ENCODE assay signal across 17 cellular contexts in genomic region chr1:195345149-195345548, GRCh38.
A peak's percentile ranks its signal among the peaks of the same experiment; 100 is the strongest.
DNase-seq lines count a peak whose midpoint lies in the region; ATAC-seq and TF ChIP-seq lines count a peak whose summit lies in the region.
"Had no signal": no experiment of that assay in that cellular context is flagged by ENCODE, and none has a peak within 500 bp of the region (broad histone marks: within the 10 kb centered on the region; RNA-seq: fewer than 3 reads in every experiment).

No MANE protein-coding gene starts in this region.

- H2BK120ac ChIP-seq in mesendoderm (ENCODE audit: low read depth, low read length) = no peak overlapping the region

- H3K4me1 ChIP-seq in foreskin keratinocyte (no peaks in the 10 kb centered on the region), mesendoderm (ENCODE audit: control insufficient read depth, low read depth, low read length) (no peaks in the 10 kb centered on the region)

- WGBS in mesendoderm (ENCODE audit: extremely low coverage, insufficient coverage, low lambda C conversion rate) = no CpG with 5 or more reads among the region's 8 CpGs

- H3K4me3 Mint-ChIP-seq in natural killer cell = no peak overlapping the region
- H3K4me3 Mint-ChIP-seq: nephron; stimulated activated naive CD8-positive, alpha-beta T cell treated with anti-CD3 and anti-CD28 coated beads, Interleukin-15, Interleukin-2, amounts not matched to agents 100 ng/mL and 50 ng/mL, for 24 hours; T-helper 1 cell treated with Interleukin-12 subunit alpha and Interleukin-12 subunit beta and Interleukin-4 antibody, amounts not matched to agents 30 μg/mL and 1 μg/mL, for 36 hours had no signal

- no peaks in the 10 kb centered on the region for H3K79me1 ChIP-seq in mesendoderm (ENCODE audit: low read length)

- H3K36me3 Mint-ChIP-seq in natural killer cell = no peaks in the 10 kb centered on the region

- H3K4ac ChIP-seq in mesendoderm (ENCODE audit: low read depth, low read length) = no peak overlapping the region

- no peak overlapping the region for H3K23ac ChIP-seq in mesendoderm (ENCODE audit: low read length)

- no peak overlapping the region for H4K5ac ChIP-seq in mesendoderm (ENCODE audit: low read length)

- H3K9ac ChIP-seq in mesendoderm (ENCODE audit: low read length) = no peak overlapping the region

- no peak for ATAC-seq in foreskin keratinocyte
- no peak for ATAC-seq in natural killer cell
- no peak for ATAC-seq in GM18511 (IDR thresholded peaks at IDR 0.05; ENCODE audit: unreplicated experiment)
- ATAC-seq: activated CD4-positive, CD25-positive, alpha-beta regulatory T cell treated with anti-CD3 and anti-CD28 coated beads, Interleukin-2, amount 50 U/mL, for 24 hours had no signal

- no peak overlapping the region for H3K27ac Mint-ChIP-seq in natural killer cell
- H3K27ac Mint-ChIP-seq: nephron; stimulated activated naive CD8-positive, alpha-beta T cell treated with anti-CD3 and anti-CD28 coated beads, Interleukin-15, Interleukin-2, amounts not matched to agents 100 ng/mL and 50 ng/mL, for 24 hours; T-helper 1 cell treated with Interleukin-12 subunit alpha and Interleukin-12 subunit beta and Interleukin-4 antibody, amounts not matched to agents 30 μg/mL and 1 μg/mL, for 36 hours had no signal

- H3K36me3 ChIP-seq in mesendoderm (ENCODE audit: control insufficient read depth, insufficient read depth, low read length) = no peaks in the 10 kb centered on the region

- intact Hi-C loops in natural killer cell (cut with micrococcal nuclease) = no loop called here
- intact Hi-C loops in cardiac septum (cut with DNase I) = no loop called here

- H3K4me2 ChIP-seq in mesendoderm (ENCODE audit: low read length) = no peak overlapping the region

- H2BK5ac ChIP-seq in mesendoderm (ENCODE audit: low read length) = no peak overlapping the region

- H3K27me3 Mint-ChIP-seq in natural killer cell (ENCODE audit: low read depth in 2 of 2) = no peaks in the 10 kb centered on the region
- H3K27me3 Mint-ChIP-seq: stimulated activated naive CD8-positive, alpha-beta T cell treated with anti-CD3 and anti-CD28 coated beads, Interleukin-15, Interleukin-2, amounts not matched to agents 100 ng/mL and 50 ng/mL, for 24 hours had no signal

- H3K27me3 ChIP-seq in foreskin keratinocyte (no peaks in the 10 kb centered on the region), mesendoderm (ENCODE audit: insufficient read depth, low read length, poor library complexity) (no peaks in the 10 kb centered on the region)

- H3K18ac ChIP-seq in mesendoderm (ENCODE audit: low read length) = no peak overlapping the region

- H3K4me3 ChIP-seq in mesendoderm (ENCODE audit: low read length) = no peak overlapping the region

- peaks cover 9 to 11% of the 10 kb centered on the region in 2 donors for H3K9me3 Mint-ChIP-seq in natural killer cell
- H3K9me3 Mint-ChIP-seq: nephron; T-helper 1 cell treated with Interleukin-12 subunit alpha and Interleukin-12 subunit beta and Interleukin-4 antibody, amounts not matched to agents 30 μg/mL and 1 μg/mL, for 36 hours had no signal

- no peaks in the 10 kb centered on the region for H3K79me2 ChIP-seq in mesendoderm (ENCODE audit: control insufficient read depth, insufficient read depth, low read length)

- no peak overlapping the region for H3K56ac ChIP-seq in mesendoderm (ENCODE audit: low read length)

- H2BK15ac ChIP-seq in mesendoderm (replicated peaks; ENCODE audit: low read depth) = no peak overlapping the region

- no peaks in the 10 kb centered on the region for H3K4me1 Mint-ChIP-seq in natural killer cell
- H3K4me1 Mint-ChIP-seq: nephron had no signal

- peak; percentile 47 for TF ChIP-seq CTCF in GM12872 (IDR thresholded peaks at IDR 0.05; ENCODE audit: insufficient read depth, low read depth, low read length)
- TF ChIP-seq CTCF in foreskin keratinocyte (conservative IDR thresholded peaks at IDR 0.05) = peak; percentile 26
- no peak for TF ChIP-seq CTCF in natural killer cell (IDR thresholded peaks at IDR 0.05)

- DNase-seq in NAMALWA (ENCODE audit: low spot score) (peak; percentile 43), foreskin keratinocyte (no peak), mesendoderm (peak; percentile 73), natural killer cell (no peak), substantia nigra (lab: John Stamatoyannopoulos, UW) (no peak), cardiac septum (ENCODE audit: low spot score) (no peak)
- DNase-seq: activated effector memory CD4-positive, alpha-beta T cell treated with anti-CD3 and anti-CD28 coated beads, Interleukin-2, amount 50 U/mL, for 16 hours; central memory CD4-positive, alpha-beta T cell; effector CD8-positive, alpha-beta T cell; mammary epithelial cell had no signal

- H2AK5ac ChIP-seq in mesendoderm (ENCODE audit: low read length) = no peak overlapping the region

- H4K8ac ChIP-seq in mesendoderm (ENCODE audit: low read depth, low read length) = no peak overlapping the region

- no peak overlapping the region for H3K27ac ChIP-seq in foreskin keratinocyte
- no peak overlapping the region for H3K27ac ChIP-seq in mesendoderm (ENCODE audit: low read depth, low read length)
- no peak overlapping the region for H3K27ac ChIP-seq in substantia nigra (ENCODE audit: low read depth, low read length, poor library complexity, severe bottlenecking)
- H3K27ac ChIP-seq: RWPE1 had no signal

Comparison
In these comparisons a context has a peak if more than half of its experiments do, and no peak if none do; other contexts are left out.
1. DNase-seq: peak in NAMALWA (single experiment) and mesendoderm (single experiment); none in foreskin keratinocyte (0 of 2), natural killer cell (single experiment), substantia nigra (0 of 49) and cardiac septum (single experiment).